Comparison of ENCODE assay signal across 8 cellular contexts in genomic region chr10:72048450-72049124, GRCh38. TPM values are rescaled to one million over a fixed set of nuclear protein-coding genes. Genes with fewer than 3 reads are reported as not detected.
DNase-seq lines count a peak whose midpoint lies in the region; ATAC-seq and TF ChIP-seq lines count a peak whose summit lies in the region.

No MANE protein-coding gene starts in this region.

- H3K27ac Mint-ChIP-seq in central memory CD8-positive, alpha-beta T cell (ENCODE audit: low read depth): no peak overlapping the region

- H3K4me3 Mint-ChIP-seq in central memory CD8-positive, alpha-beta T cell: no peak overlapping the region

- peaks cover 9% of the 10 kb centered on the region for H3K4me1 Mint-ChIP-seq in central memory CD8-positive, alpha-beta T cell

- H3K36me3 Mint-ChIP-seq in central memory CD8-positive, alpha-beta T cell (ENCODE audit: insufficient read depth): peaks cover 5% of the 10 kb centered on the region

- H3K36me3 ChIP-seq in GM06990 (ENCODE audit: control insufficient read depth, insufficient read depth, low read length): no peaks in the 10 kb centered on the region
- H3K36me3 ChIP-seq in kidney epithelial cell (ENCODE audit: control insufficient read depth, insufficient read depth, low read length): no peaks in the 10 kb centered on the region

- TF ChIP-seq CTCF in GM06990 (IDR thresholded peaks at IDR 0.05; ENCODE audit: insufficient read depth, low read length, poor library complexity, severe bottlenecking) (peak; percentile 100), kidney epithelial cell (IDR thresholded peaks at IDR 0.05; ENCODE audit: insufficient read depth, low read length, poor library complexity, severe bottlenecking) (peak; percentile 100)

- no peaks in the 10 kb centered on the region for H3K9me3 Mint-ChIP-seq in central memory CD8-positive, alpha-beta T cell

- H3K27me3 ChIP-seq in GM06990 (replicated peaks; ENCODE audit: control insufficient read depth, insufficient read depth, low read length): no peaks in the 10 kb centered on the region
- no peaks in the 10 kb centered on the region for H3K27me3 ChIP-seq in kidney epithelial cell (ENCODE audit: control insufficient read depth, insufficient read depth, low read length)

- ATAC-seq in HG03439 (IDR thresholded peaks at IDR 0.05; ENCODE audit: unreplicated experiment) (peak; percentile 81), HG02938 (IDR thresholded peaks at IDR 0.05; ENCODE audit: unreplicated experiment) (no peak)
- peak; percentile 90 for ATAC-seq in central memory CD8-positive, alpha-beta T cell (replicated peaks; ENCODE audit: extremely low read depth, poor library complexity, severe bottlenecking)

- DNase-seq in GM06990 (ENCODE audit: extremely low read depth, insufficient read length): peak; percentile 46
- DNase-seq in NCI-H510A treated with DMSO at 0.1 percent for 48 hours (lab: John Stamatoyannopoulos, UW): peak; percentile 95
- peak; percentile 88 for DNase-seq in activated CD4-positive, CD25-positive, alpha-beta regulatory T cell treated with anti-CD3 and anti-CD28 coated beads, Interleukin-2, amount 50 U/mL, for 72 hours
- peak; percentile 74 to 79 for DNase-seq in central memory CD8-positive, alpha-beta T cell (ENCODE audit: low spot score in 2 of 2)
- DNase-seq in kidney epithelial cell (ENCODE audit: low read depth): peak; percentile 53
- peak; percentile 84 to 93 for DNase-seq in stimulated activated CD4-positive, alpha-beta T cell treated with anti-CD3 and anti-CD28 coated beads, Interleukin-1b, Interleukin-23, amount 100 ng/mL, for 4 hours (ENCODE audit: low read depth in 2 of 2)

- H3K27me3 Mint-ChIP-seq in central memory CD8-positive, alpha-beta T cell: no peaks in the 10 kb centered on the region

- H3K4me3 ChIP-seq in GM06990 (replicated peaks; ENCODE audit: low read depth, low read length) (no peak overlapping the region), kidney epithelial cell (ENCODE audit: low read depth, low read length) (no peak overlapping the region)

RNA-seq across cellular contexts. Expression of gene SPOCK2, which starts 39.8 kb away (rescaled TPM):
- total RNA-seq in kidney epithelial cell: 48.8 and 53.2 TPM in 2 replicates
